Comparison of ENCODE assay signal across 2 cellular contexts in the genomic region with DNA sequence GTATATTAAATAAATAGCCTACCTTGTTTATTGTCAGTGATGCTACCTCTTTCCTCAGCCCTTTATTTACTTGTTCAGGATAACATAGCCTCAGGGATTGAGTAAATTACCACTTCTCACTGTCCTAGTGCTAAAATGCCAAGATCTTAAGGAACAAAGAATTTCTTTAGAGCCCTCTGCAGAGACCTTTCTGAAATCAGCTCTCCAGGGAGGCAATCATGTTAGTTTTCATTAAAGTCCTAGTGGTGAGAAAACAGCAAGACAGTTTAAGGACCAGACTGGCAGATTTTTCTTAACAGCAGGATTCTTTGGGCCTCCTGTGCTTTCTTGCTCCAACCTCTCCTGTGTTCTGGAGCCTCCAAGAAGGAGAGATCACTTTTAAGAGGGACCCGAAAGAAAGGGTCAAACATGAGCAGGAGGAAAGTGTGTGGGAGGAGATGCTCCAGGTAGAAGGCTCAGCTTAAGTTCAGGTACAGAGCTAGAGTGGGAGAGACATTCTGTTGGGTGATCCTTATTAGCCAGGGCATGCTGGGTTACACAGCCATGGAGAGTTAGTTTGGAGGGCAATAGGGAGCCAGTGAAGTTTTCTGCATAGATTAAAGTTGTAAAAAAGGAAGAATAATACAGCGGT.
TF ChIP-seq lines count a peak whose summit lies in the region.

No MANE protein-coding gene starts in this region.

TF ChIP-seq in IMR-90, 13 proteins besides CTCF, POLR2A, EP300 and RAD21:
- no peak for TF ChIP-seq MAFK (IDR thresholded peaks at IDR 0.05; ENCODE audit: low read depth, low read length)
- no peak for TF ChIP-seq BHLHE40 (IDR thresholded peaks at IDR 0.05; ENCODE audit: low read depth, low read length)
- no peak for TF ChIP-seq MAZ (IDR thresholded peaks at IDR 0.05; ENCODE audit: borderline replicate concordance, low read depth, low read length)
- no peak for TF ChIP-seq RCOR1 (IDR thresholded peaks at IDR 0.05; ENCODE audit: insufficient replicate concordance, low read length)
- no peak for TF ChIP-seq USF2 (IDR thresholded peaks at IDR 0.05; ENCODE audit: low read depth, low read length)
- TF ChIP-seq ELK1 (IDR thresholded peaks at IDR 0.05; ENCODE audit: borderline replicate concordance, low read depth, low read length): no peak
- no peak for TF ChIP-seq SMC3 (IDR thresholded peaks at IDR 0.05; ENCODE audit: low read depth, low read length)

TF ChIP-seq in HepG2, 621 proteins besides CTCF, POLR2A, EP300 and RAD21:
- TF ChIP-seq, protein P1, sequence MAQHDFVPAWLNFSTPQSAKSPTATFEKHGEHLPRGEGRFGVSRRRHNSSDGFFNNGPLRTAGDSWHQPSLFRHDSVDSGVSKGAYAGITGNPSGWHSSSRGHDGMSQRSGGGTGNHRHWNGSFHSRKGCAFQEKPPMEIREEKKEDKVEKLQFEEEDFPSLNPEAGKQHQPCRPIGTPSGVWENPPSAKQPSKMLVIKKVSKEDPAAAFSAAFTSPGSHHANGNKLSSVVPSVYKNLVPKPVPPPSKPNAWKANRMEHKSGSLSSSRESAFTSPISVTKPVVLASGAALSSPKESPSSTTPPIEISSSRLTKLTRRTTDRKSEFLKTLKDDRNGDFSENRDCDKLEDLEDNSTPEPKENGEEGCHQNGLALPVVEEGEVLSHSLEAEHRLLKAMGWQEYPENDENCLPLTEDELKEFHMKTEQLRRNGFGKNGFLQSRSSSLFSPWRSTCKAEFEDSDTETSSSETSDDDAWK (CRISPR knock-in tag; IDR thresholded peaks at IDR 0.05): no peak
